17 cellular contexts compared by ENCODE assay signal in the genomic region with DNA sequence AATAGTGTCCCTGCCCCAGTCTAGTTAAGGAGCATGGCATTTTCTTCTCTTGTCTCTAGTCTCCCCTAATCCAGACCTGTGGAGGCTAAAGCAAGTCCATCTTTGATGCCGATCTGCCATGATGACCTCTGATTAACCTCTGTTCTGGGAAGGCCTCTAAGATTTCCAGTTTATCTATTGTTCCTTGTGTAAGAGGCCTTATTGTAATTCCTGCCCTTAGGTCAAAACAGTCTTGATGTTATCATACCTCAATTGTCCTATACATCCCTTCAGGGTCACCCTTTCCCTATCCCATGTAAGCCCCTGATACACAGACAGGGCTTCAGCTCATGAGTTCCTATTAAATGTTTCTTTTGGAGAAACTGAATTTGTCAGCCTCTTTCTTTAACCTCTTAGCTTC. TPM values are rescaled to one million over a fixed set of nuclear protein-coding genes. Genes with fewer than 3 reads are reported as not detected.
DNase-seq lines count a peak whose midpoint lies in the region; ATAC-seq, FAIRE-seq and TF ChIP-seq lines count a peak whose summit lies in the region.
"Had no signal": no experiment of that assay in that cellular context is flagged by ENCODE, and none has a peak within 500 bp of the region (broad histone marks: within the 10 kb centered on the region; RNA-seq: fewer than 3 reads in every experiment).

No MANE protein-coding gene starts in this region.

- TF ChIP-seq CTCF in SK-N-SH (IDR thresholded peaks at IDR 0.05) = no peak
- no peak for TF ChIP-seq CTCF in K562 (IDR thresholded peaks at IDR 0.05 in 2 of 3, conservative IDR thresholded peaks at IDR 0.05 in 1 of 3; ENCODE audit: insufficient read depth in 2 of 3, low read depth in 1 of 3, low read length in 3 of 3)
- TF ChIP-seq CTCF in upper lobe of left lung (IDR thresholded peaks at IDR 0.05) = no peak
- no peak for TF ChIP-seq CTCF in lower lobe of right lung (IDR thresholded peaks at IDR 0.05)

- H3K27ac Mint-ChIP-seq in activated CD4-positive, alpha-beta T cell treated with anti-CD3 and anti-CD28 coated beads, Interleukin-2, amount 10 ng/mL, durations not matched to agents 7 days and 5 days = no peak overlapping the region

- TF ChIP-seq POLR2A in K562 (conservative IDR thresholded peaks at IDR 0.05) = no peak
- TF ChIP-seq POLR2A in upper lobe of left lung (IDR thresholded peaks at IDR 0.05) = no peak

- in situ Hi-C loops in K562 (cut with MboI) = no loop called here

- no peak overlapping the region for H2BK5ac ChIP-seq in mesenchymal stem cell (ENCODE audit: low read depth, low read length, poor library complexity, severe bottlenecking)

- DNase-seq in SK-N-SH (no peak), K562 (ENCODE audit: extremely low read depth in 1 of 4, low spot score in 3 of 4) (no peak), mesenchymal stem cell (no peak), upper lobe of left lung (no peak), NCI-H446 (lab: John Stamatoyannopoulos, UW) (no peak), lower lobe of right lung (no peak)
- no peak for DNase-seq in activated CD4-positive, alpha-beta T cell treated with anti-CD3 and anti-CD28 coated beads, Interleukin-2, amount 10 ng/mL, durations not matched to agents 7 days and 5 days
- DNase-seq: DMS153, NCI-H1417 treated with DMSO at 0.1 percent for 48 hours, NCI-H2029, NCI-H2171 treated with DMSO at 0.1 percent for 48 hours, NCI-H510A, NCI-H82 had no signal

- H3K36me3 ChIP-seq in SK-N-SH (replicated peaks in 1 of 2; ENCODE audit: control insufficient read depth in 1 of 2, insufficient read depth in 2 of 2, low read length in 1 of 2) (no peaks in the 10 kb centered on the region), K562 (ENCODE audit: control insufficient read depth, insufficient read depth, low read length) (no peaks in the 10 kb centered on the region), mesenchymal stem cell (ENCODE audit: control insufficient read depth in 1 of 2, insufficient read depth in 2 of 2, low read depth in 1 of 2, low read length in 2 of 2) (no peaks in the 10 kb centered on the region), upper lobe of left lung (no peaks in the 10 kb centered on the region), lower lobe of right lung (no peaks in the 10 kb centered on the region)
- H3K36me3 ChIP-seq: BLaER1 had no signal

- H3K79me1 ChIP-seq in mesenchymal stem cell (replicated peaks; ENCODE audit: low read length, poor library complexity, severe bottlenecking) = no peaks in the 10 kb centered on the region

- H3K9me2 ChIP-seq in SK-N-SH = no peaks in the 10 kb centered on the region

- H3K18ac ChIP-seq in mesenchymal stem cell (ENCODE audit: low read depth in 1 of 2, low read length in 2 of 2) = peak overlapping the region in 1 of 2 experiments; percentile 33

- H3K27ac ChIP-seq in SK-N-SH (ENCODE audit: low read depth in 2 of 2, low read length in 1 of 2) (no peak overlapping the region), K562 (ENCODE audit: extremely low read depth, low read depth, low read length) (no peak overlapping the region), mesenchymal stem cell (ENCODE audit: low read length, poor library complexity, severe bottlenecking) (no peak overlapping the region), upper lobe of left lung (peak overlapping the region in 3 of 4 donors; percentile 16 to 28 (median 28)), lower lobe of right lung (no peak overlapping the region)
- H3K27ac ChIP-seq: 22Rv1, BLaER1 had no signal

- no peak overlapping the region for H2BK120ac ChIP-seq in mesenchymal stem cell (ENCODE audit: low read depth, low read length)

- no peak overlapping the region for H4K91ac ChIP-seq in mesenchymal stem cell (ENCODE audit: low read length)

- ATAC-seq in SK-N-SH treated with all-trans-retinoic acid at 6 μM for 48 hours (no peak), K562 (no peak), upper lobe of left lung (ENCODE audit: low FRiP score in 2 of 2) (no peak), lower lobe of right lung (no peak)

- H3K4ac ChIP-seq in mesenchymal stem cell (ENCODE audit: low read depth in 1 of 2, low read length in 2 of 2) = peak overlapping the region in 1 of 2 experiments; percentile 35

- no peaks in the 10 kb centered on the region for H3K27me3 Mint-ChIP-seq in activated CD4-positive, alpha-beta T cell treated with anti-CD3 and anti-CD28 coated beads, Interleukin-2, amount 10 ng/mL, durations not matched to agents 7 days and 5 days
- H3K27me3 Mint-ChIP-seq: IgD-negative memory B cell had no signal

- H3K9ac ChIP-seq in SK-N-SH = no peak overlapping the region
- H3K9ac ChIP-seq in K562 (ENCODE audit: insufficient read depth in 1 of 2, low read depth in 2 of 2, low read length in 2 of 2) = no peak overlapping the region; a peak in 1 of 4 replicates
- H3K9ac ChIP-seq in mesenchymal stem cell (ENCODE audit: low read length) = no peak overlapping the region
- H3K9ac ChIP-seq: BLaER1 had no signal

- no peak for FAIRE-seq in K562 (lab: Jason Lieb, UNC)

- H2BK15ac ChIP-seq in mesenchymal stem cell (ENCODE audit: low read depth, poor library complexity, severe bottlenecking) = no peak overlapping the region

- no TSS peak for BruUV-seq in K562 (replicated peaks; lab: Mats Ljungman, UMichigan)

- no peak overlapping the region for H4K8ac ChIP-seq in mesenchymal stem cell (ENCODE audit: low read length)

- no peak overlapping the region for H2BK12ac ChIP-seq in mesenchymal stem cell (ENCODE audit: low read length in 2 of 2)

- H2AFZ ChIP-seq in SK-N-SH (ENCODE audit: low read depth) = no peak overlapping the region; the same call in 1 of the 2 replicates
- H2AFZ ChIP-seq in K562 (ENCODE audit: low read depth, low read length) = peak overlapping the region; percentile 53
- no peak overlapping the region for H2AFZ ChIP-seq in mesenchymal stem cell (ENCODE audit: low read depth, low read length)

- no peaks in the 10 kb centered on the region for H3K79me2 ChIP-seq in SK-N-SH (ENCODE audit: insufficient read depth)
- peaks cover under 1% of the 10 kb centered on the region; the same call in 1 of the 3 replicates for H3K79me2 ChIP-seq in K562 (ENCODE audit: control insufficient read depth, insufficient read depth, low read length)

- no peaks in the 10 kb centered on the region for H3K36me3 Mint-ChIP-seq in activated CD4-positive, alpha-beta T cell treated with anti-CD3 and anti-CD28 coated beads, Interleukin-2, amount 10 ng/mL, durations not matched to agents 7 days and 5 days (ENCODE audit: low read depth)

- no peaks in the 10 kb centered on the region for H3K9me3 ChIP-seq in SK-N-SH
- H3K9me3 ChIP-seq in K562 (replicated peaks; ENCODE audit: control insufficient read depth, insufficient read depth, low read depth, low read length) = no peaks in the 10 kb centered on the region
- H3K9me3 ChIP-seq in mesenchymal stem cell (ENCODE audit: control insufficient read depth, low read length) = no peaks in the 10 kb centered on the region
- no peaks in the 10 kb centered on the region for H3K9me3 ChIP-seq in upper lobe of left lung
- no peaks in the 10 kb centered on the region for H3K9me3 ChIP-seq in lower lobe of right lung
- H3K9me3 ChIP-seq: BLaER1 had no signal

- no peak overlapping the region for H3K14ac ChIP-seq in mesenchymal stem cell (ENCODE audit: low read length in 2 of 2)

- no peak overlapping the region for H3K4me3 ChIP-seq in SK-N-SH (ENCODE audit: low read depth in 2 of 2, low read length in 1 of 2)
- no peak overlapping the region for H3K4me3 ChIP-seq in K562
- H3K4me3 ChIP-seq in mesenchymal stem cell (ENCODE audit: insufficient read depth in 1 of 2, low read depth in 1 of 2, low read length in 2 of 2) = no peak overlapping the region
- no peak overlapping the region for H3K4me3 ChIP-seq in upper lobe of left lung
- no peak overlapping the region for H3K4me3 ChIP-seq in lower lobe of right lung
- H3K4me3 ChIP-seq: BLaER1 had no signal

- H2AK5ac ChIP-seq in mesenchymal stem cell (ENCODE audit: low read length, severe bottlenecking) = peak overlapping the region; percentile 15

- no peaks in the 10 kb centered on the region for H3K9me1 ChIP-seq in K562 (ENCODE audit: control insufficient read depth, insufficient read depth, low read length)

- TF ChIP-seq RAD21 in SK-N-SH (IDR thresholded peaks at IDR 0.05; ENCODE audit: low read length) (no peak), K562 (CRISPR knock-in tag; conservative IDR thresholded peaks at IDR 0.05 in 1 of 2, IDR thresholded peaks at IDR 0.05 in 1 of 2) (no peak)

- no peak overlapping the region for H3K23ac ChIP-seq in mesenchymal stem cell (ENCODE audit: low read length in 2 of 2)

- CTCF ChIA-PET in SK-N-SH (lab: Yijun Ruan, JAX) (interaction anchor here (1.2 kb wide), 1 partner anchor 104 kb away, joined by 4 read pairs; the partner anchor contains the start of gene H2AZ2), K562 (lab: Yijun Ruan, JAX; ENCODE audit: low intra/inter-chr PET ratio) (no interaction called here)
- CTCF ChIA-PET in activated CD4-positive, alpha-beta T cell treated with anti-CD3 and anti-CD28 coated beads, Interleukin-2, amount 10 ng/mL, durations not matched to agents 7 days and 5 days (lab: Charles Lee) = no interaction called here

- WGBS in SK-N-SH (ENCODE audit: low lambda C conversion rate) = 100% methylated on average over 1 of the region's 1 CpG
- 0% methylated on average over 1 of the region's 1 CpG for WGBS in K562 (ENCODE audit: insufficient coverage, low coverage, missing lambda C conversion rate)
- WGBS in mesenchymal stem cell = 100% methylated on average over 1 of the region's 1 CpG
- 45 to 62% methylated on average over 1 of the region's 1 CpG for WGBS in upper lobe of left lung, 2 donors

- no peak for TF ChIP-seq EP300 in SK-N-SH (IDR thresholded peaks at IDR 0.05; ENCODE audit: borderline replicate concordance in 1 of 2, low read depth in 1 of 2, low read length in 1 of 2)
- no peak for TF ChIP-seq EP300 in K562 (IDR thresholded peaks at IDR 0.05; ENCODE audit: low read length)
- no peak for TF ChIP-seq EP300 in upper lobe of left lung (IDR thresholded peaks at IDR 0.05)

- POLR2A ChIA-PET in SK-N-SH (lab: Yijun Ruan, JAX) (no interaction called here), K562 (lab: Yijun Ruan, JAX) (interaction anchor here (0.6 to 1.0 kb wide), 3 partner anchors 17 to 45 kb away, joined by 3 read pairs; no protein-coding TSS in a partner anchor)
- POLR2A ChIA-PET in activated CD4-positive, alpha-beta T cell treated with anti-CD3 and anti-CD28 coated beads, Interleukin-2, amount 10 ng/mL, durations not matched to agents 7 days and 5 days (lab: Charles Lee) = no interaction called here

- no peaks in the 10 kb centered on the region for H3K9me3 Mint-ChIP-seq in activated CD4-positive, alpha-beta T cell treated with anti-CD3 and anti-CD28 coated beads, Interleukin-2, amount 10 ng/mL, durations not matched to agents 7 days and 5 days
- H3K9me3 Mint-ChIP-seq: IgD-negative memory B cell had no signal

- no peaks in the 10 kb centered on the region for H3F3A ChIP-seq in SK-N-SH (replicated peaks; ENCODE audit: insufficient read depth)

- no peak overlapping the region for H3K4me3 Mint-ChIP-seq in activated CD4-positive, alpha-beta T cell treated with anti-CD3 and anti-CD28 coated beads, Interleukin-2, amount 10 ng/mL, durations not matched to agents 7 days and 5 days

- intact Hi-C loops in K562 (cut with micrococcal nuclease) (loop anchor here (10.0 kb wide), 1 partner anchor 101 kb away; the partner anchor contains the start of gene H2AZ2), lower lobe of right lung (cut with DNase I) (no loop called here)

- H4K20me1 ChIP-seq in SK-N-SH (ENCODE audit: insufficient read depth) = no peaks in the 10 kb centered on the region
- no peaks in the 10 kb centered on the region for H4K20me1 ChIP-seq in K562 (replicated peaks; ENCODE audit: control insufficient read depth, insufficient read depth, low read length)
- H4K20me1 ChIP-seq: BLaER1 had no signal

- H3K4me1 ChIP-seq in SK-N-SH (ENCODE audit: control insufficient read depth in 1 of 2, insufficient read depth in 2 of 2, low read depth in 1 of 2, low read length in 1 of 2) = peaks cover 2 to 5% of the 10 kb centered on the region in 2 experiments; a peak in 2 of 4 replicates
- peaks cover under 1 to 12% of the 10 kb centered on the region in 2 experiments; a peak in 3 of 5 replicates for H3K4me1 ChIP-seq in K562 (replicated peaks in 1 of 2; ENCODE audit: control insufficient read depth in 2 of 2, insufficient read depth in 2 of 2, low read length in 2 of 2)
- peaks cover 3% of the 10 kb centered on the region for H3K4me1 ChIP-seq in mesenchymal stem cell (ENCODE audit: control insufficient read depth, insufficient read depth, low read depth, low read length)
- H3K4me1 ChIP-seq in upper lobe of left lung = peaks cover 6 to 13% (median 7%) of the 10 kb centered on the region in 4 donors
- H3K4me1 ChIP-seq in lower lobe of right lung = peaks cover 7% of the 10 kb centered on the region

- H3K27me3 ChIP-seq in SK-N-SH (ENCODE audit: insufficient read depth) (no peaks in the 10 kb centered on the region), K562 (ENCODE audit: control insufficient read depth in 2 of 2, insufficient read depth in 2 of 2, low read length in 2 of 2) (no peaks in the 10 kb centered on the region), mesenchymal stem cell (ENCODE audit: control insufficient read depth in 1 of 2, insufficient read depth in 1 of 2, low read length in 2 of 2) (no peaks in the 10 kb centered on the region), upper lobe of left lung (no peaks in the 10 kb centered on the region), lower lobe of right lung (ENCODE audit: low read depth) (no peaks in the 10 kb centered on the region)
- H3K27me3 ChIP-seq: BLaER1 had no signal

- H3K4me2 ChIP-seq in SK-N-SH (no peak overlapping the region), K562 (ENCODE audit: insufficient read depth, low read length) (no peak overlapping the region), mesenchymal stem cell (ENCODE audit: low read length, poor library complexity, severe bottlenecking) (no peak overlapping the region)
- H3K4me2 ChIP-seq: BLaER1 had no signal

- peaks cover 16% of the 10 kb centered on the region for H3K4me1 Mint-ChIP-seq in activated CD4-positive, alpha-beta T cell treated with anti-CD3 and anti-CD28 coated beads, Interleukin-2, amount 10 ng/mL, durations not matched to agents 7 days and 5 days

RNA-seq across cellular contexts. Expression of gene ZMIZ2, which starts 4.9 kb away (rescaled TPM):
- 17.8 and 18.1 TPM in 2 replicates for polyA plus RNA-seq in SK-N-SH (2012; rRNA removed)
- polyA plus RNA-seq in SK-N-SH (2012; cell fraction: cytosol; rRNA removed) = 4.0 and 7.0 TPM in 2 replicates
- polyA plus RNA-seq in SK-N-SH (2012; cell fraction: nucleus; rRNA removed) = 116 and 138 TPM in 2 replicates
- 88.7 and 221 TPM in 2 replicates for total RNA-seq in K562 (2011; cell fraction: chromatin; rRNA removed; ENCODE audit: low replicate concordance)
- total RNA-seq in K562 (2011; cell fraction: nucleolus; rRNA removed) = 115 and 124 TPM in 2 replicates
- total RNA-seq in K562 (2011; cell fraction: nucleoplasm; rRNA removed) = 100 and 113 TPM in 2 replicates
- total RNA-seq in K562 (2014; rRNA removed) = 4.5 and 8.0 TPM in 2 replicates
- 2.6 and 4.3 TPM in 2 replicates for total RNA-seq in K562 (2014; rRNA removed; fragmentation: Illumina TruSeq; extraction: Trizol)
- total RNA-seq in K562 (2015; rRNA removed; fragmentation: Illumina TruSeq; extraction: Trizol) = 4.9 and 5.9 TPM in 2 replicates
- total RNA-seq in K562 (2021) = 34.7 and 40.3 TPM in 2 replicates
- polyA plus RNA-seq in K562 (2011; rRNA removed) = 5.2 and 12.7 TPM in 2 replicates
- polyA plus RNA-seq in K562 (2011; cell fraction: cytosol; rRNA removed) = 3.5 and 5.4 TPM in 2 replicates
- 93.5 and 148 TPM in 2 replicates for polyA plus RNA-seq in K562 (2011; cell fraction: nucleus; rRNA removed)
- polyA plus RNA-seq in K562 (2012) = 39.3 and 55.6 TPM in 2 replicates
- 15.5 and 22.3 TPM in 2 replicates for polyA plus RNA-seq in K562 (2014; fragmentation: Illumina TruSeq; extraction: Trizol)
- under 1 TPM; 0.13 to 0.18 TPM for polyA plus RNA-seq in K562 (2014; fragmentation: Nextera tagmentation; extraction: Ambion mirVana)
- polyA plus RNA-seq in K562 (2014; rRNA removed) = 19.1 and 20.0 TPM in 2 replicates
- 7.6 and 8.2 TPM in 2 replicates for polyA minus RNA-seq in K562 (2011; rRNA and poly(A)+ RNA removed)
- polyA minus RNA-seq in K562 (2011; cell fraction: cytosol; rRNA and poly(A)+ RNA removed) = 9.3 and 11.0 TPM in 2 replicates
- 36.5 and 37.0 TPM in 2 replicates for polyA minus RNA-seq in K562 (2011; cell fraction: nucleus; rRNA and poly(A)+ RNA removed)
- 38.9 TPM for polyA plus RNA-seq in mesenchymal stem cell (2013, experiment 1 of 2)
- polyA plus RNA-seq in mesenchymal stem cell (2013, experiment 2 of 2) = 36.0 TPM
- total RNA-seq in upper lobe of left lung = 100 to 1,000 TPM in 2 of 6 donors, 10 to 100 TPM in 4; 27.0 to 161 (median 85.7) TPM
- total RNA-seq in activated CD4-positive, alpha-beta T cell treated with anti-CD3 and anti-CD28 coated beads, Interleukin-2, amount 10 ng/mL, durations not matched to agents 7 days and 5 days = 100 to 1,000 TPM in 1 of 2 experiments, 10 to 100 TPM in 1; 98.6 to 100 TPM
- 97.9 TPM for total RNA-seq in lower lobe of right lung

RNA-seq across cellular contexts. Expression of gene PPIA, which starts 52.7 kb away (rescaled TPM):
- 6,239 and 6,267 TPM in 2 replicates for polyA plus RNA-seq in SK-N-SH (2012; rRNA removed)
- polyA plus RNA-seq in SK-N-SH (2012; cell fraction: cytosol; rRNA removed) = 7,289 and 8,124 TPM in 2 replicates
- polyA plus RNA-seq in SK-N-SH (2012; cell fraction: nucleus; rRNA removed) = 2,405 and 2,816 TPM in 2 replicates
- total RNA-seq in K562 (2011; cell fraction: chromatin; rRNA removed; ENCODE audit: low replicate concordance) = 453 and 475 TPM in 2 replicates
- 439 and 464 TPM in 2 replicates for total RNA-seq in K562 (2011; cell fraction: nucleolus; rRNA removed)
- total RNA-seq in K562 (2011; cell fraction: nucleoplasm; rRNA removed) = 630 and 762 TPM in 2 replicates
- total RNA-seq in K562 (2014; rRNA removed) = 2,805 and 3,364 TPM in 2 replicates
- total RNA-seq in K562 (2014; rRNA removed; fragmentation: Illumina TruSeq; extraction: Trizol) = 4,631 and 4,826 TPM in 2 replicates
- 3,943 and 3,973 TPM in 2 replicates for total RNA-seq in K562 (2015; rRNA removed; fragmentation: Illumina TruSeq; extraction: Trizol)
- total RNA-seq in K562 (2021) = 2,583 and 2,768 TPM in 2 replicates
- 5,196 and 6,697 TPM in 2 replicates for polyA plus RNA-seq in K562 (2011; rRNA removed)
- polyA plus RNA-seq in K562 (2011; cell fraction: cytosol; rRNA removed) = 4,310 and 6,172 TPM in 2 replicates
- polyA plus RNA-seq in K562 (2011; cell fraction: nucleus; rRNA removed) = 1,280 and 2,340 TPM in 2 replicates
- polyA plus RNA-seq in K562 (2012) = 2,534 and 3,220 TPM in 2 replicates
- polyA plus RNA-seq in K562 (2014; fragmentation: Illumina TruSeq; extraction: Trizol) = 7,504 and 8,032 TPM in 2 replicates
- 1,000 to 10,000 TPM; 2,984 to 3,298 TPM for polyA plus RNA-seq in K562 (2014; fragmentation: Nextera tagmentation; extraction: Ambion mirVana)
- polyA plus RNA-seq in K562 (2014; rRNA removed) = 6,267 and 7,127 TPM in 2 replicates
- polyA minus RNA-seq in K562 (2011; rRNA and poly(A)+ RNA removed) = 2,540 and 2,827 TPM in 2 replicates
- 724 and 768 TPM in 2 replicates for polyA minus RNA-seq in K562 (2011; cell fraction: cytosol; rRNA and poly(A)+ RNA removed)
- 135 and 291 TPM in 2 replicates for polyA minus RNA-seq in K562 (2011; cell fraction: nucleus; rRNA and poly(A)+ RNA removed)
- 2,030 TPM for polyA plus RNA-seq in mesenchymal stem cell (2013, experiment 1 of 2)
- 2,181 TPM for polyA plus RNA-seq in mesenchymal stem cell (2013, experiment 2 of 2)
- total RNA-seq in upper lobe of left lung = 1,000 to 10,000 TPM in 5 of 6 donors, 100 to 1,000 TPM in 1; 351 to 1,606 (median 1,253) TPM
- total RNA-seq in activated CD4-positive, alpha-beta T cell treated with anti-CD3 and anti-CD28 coated beads, Interleukin-2, amount 10 ng/mL, durations not matched to agents 7 days and 5 days = 1,000 to 10,000 TPM; 1,993 to 2,183 TPM
- total RNA-seq in lower lobe of right lung = 964 TPM

Comparison
In these comparisons a context has a peak if more than half of its experiments do, and no peak if none do; other contexts are left out.
1. H3K27ac ChIP-seq: peak in upper lobe of left lung (3 of 4); none in SK-N-SH (0 of 2), K562 (single experiment), mesenchymal stem cell (single experiment) and lower lobe of right lung (single experiment).